22 cellular contexts compared by ENCODE assay signal in genomic region chr15:101029971-101030661, GRCh38.
DNase-seq lines count a peak whose midpoint lies in the region; ATAC-seq and TF ChIP-seq lines count a peak whose summit lies in the region.
"Had no signal": no experiment of that assay in that cellular context is flagged by ENCODE, and none has a peak within 500 bp of the region (broad histone marks: within the 10 kb centered on the region; RNA-seq: fewer than 3 reads in every experiment).

No MANE protein-coding gene starts in this region.

- CTCF ChIA-PET in IMR-90 (lab: Yijun Ruan, JAX) = no interaction called here

- no peak overlapping the region for H4K91ac ChIP-seq in IMR-90 (ENCODE audit: insufficient read depth, low read depth, low read length)

- H2BK5ac ChIP-seq in IMR-90 (ENCODE audit: low read depth, low read length, poor library complexity, severe bottlenecking) = no peak overlapping the region

- dilution Hi-C loops in IMR-90 (cut with HindIII; ENCODE audit: low sequenced_read_pairs, unreplicated experiment) = no loop called here

- POLR2A ChIA-PET in IMR-90 (lab: Charles Lee; ENCODE audit: unreplicated experiment) = no interaction called here

- H3K27me3 ChIP-seq in IMR-90 (ENCODE audit: control insufficient read depth, insufficient read depth, low read length) (no peaks in the 10 kb centered on the region), suprapubic skin (no peaks in the 10 kb centered on the region)
- H3K27me3 ChIP-seq: upper lobe of left lung had no signal

- peak overlapping the region; percentile 43 for H2AK9ac ChIP-seq in IMR-90 (replicated peaks; ENCODE audit: low read depth, low read length, poor library complexity)

- H2AFZ ChIP-seq in IMR-90 (replicated peaks; ENCODE audit: low read length, poor library complexity) = no peak overlapping the region

- H4K5ac ChIP-seq in IMR-90 (ENCODE audit: low read depth, low read length) = no peak overlapping the region

- intact Hi-C loops in IMR-90 (cut with micrococcal nuclease) = no loop called here
- intact Hi-C loops in activated T-helper 2 cell treated with anti-CD3 and anti-CD28 coated beads, Interferon-gamma antibody, Interleukin-2, Interleukin-4, amounts not matched to agents 10 μg/mL and 5 μg/mL and 100 μg/mL, durations not matched to agents 14 hours and 24 hours and 36 hours (cut with micrococcal nuclease) = no loop called here

- H3K9me1 ChIP-seq in IMR-90 (ENCODE audit: insufficient read depth, low read length) = no peaks in the 10 kb centered on the region

- no peak overlapping the region for H3K18ac ChIP-seq in IMR-90 (ENCODE audit: low read depth, low read length)

- H3K27me3 Mint-ChIP-seq in activated T-helper 2 cell treated with anti-CD3 and anti-CD28 coated beads, Interferon-gamma antibody, Interleukin-2, Interleukin-4, amounts not matched to agents 10 μg/mL and 5 μg/mL and 100 μg/mL, durations not matched to agents 14 hours and 24 hours and 36 hours (ENCODE audit: low read depth) = peaks cover 21% of the 10 kb centered on the region
- peaks cover 2% of the 10 kb centered on the region for H3K27me3 Mint-ChIP-seq in mesothelial cell of epicardium (ENCODE audit: low read depth)

- no peak for TF ChIP-seq CTCF in IMR-90 (conservative IDR thresholded peaks at IDR 0.05; ENCODE audit: low read depth, low read length)
- no peak for TF ChIP-seq CTCF in mesothelial cell of epicardium (IDR thresholded peaks at IDR 0.05; ENCODE audit: unreplicated experiment)
- no peak for TF ChIP-seq CTCF in suprapubic skin (IDR thresholded peaks at IDR 0.05)

- H3K9me3 Mint-ChIP-seq in activated T-helper 2 cell treated with anti-CD3 and anti-CD28 coated beads, Interferon-gamma antibody, Interleukin-2, Interleukin-4, amounts not matched to agents 10 μg/mL and 5 μg/mL and 100 μg/mL, durations not matched to agents 14 hours and 24 hours and 36 hours = peaks cover 6% of the 10 kb centered on the region
- H3K9me3 Mint-ChIP-seq in mesothelial cell of epicardium = peaks cover 22% of the 10 kb centered on the region

- no peak overlapping the region for H3K27ac ChIP-seq in IMR-90 (ENCODE audit: insufficient read depth, low read length)
- no peak overlapping the region for H3K27ac ChIP-seq in suprapubic skin
- H3K27ac ChIP-seq: upper lobe of left lung had no signal

- H3K36me3 ChIP-seq in IMR-90 (ENCODE audit: control insufficient read depth, insufficient read depth, low read length) (peaks cover 8% of the 10 kb centered on the region; the same call in 1 of the 2 replicates), suprapubic skin (peaks cover 54% of the 10 kb centered on the region)

- no peak for TF ChIP-seq EP300 in suprapubic skin (IDR thresholded peaks at IDR 0.05)

- H3K9me3 ChIP-seq in IMR-90 (ENCODE audit: control insufficient read depth, insufficient read depth, low read length) = no peaks in the 10 kb centered on the region
- H3K9me3 ChIP-seq in suprapubic skin = no peaks in the 10 kb centered on the region
- H3K9me3 ChIP-seq: upper lobe of left lung had no signal

- BruUV-seq in IMR-90 (replicated peaks; lab: Mats Ljungman, UMichigan) = no TSS peak

- H2BK15ac ChIP-seq in IMR-90 (ENCODE audit: low read depth, low read length) = no peak overlapping the region

- peaks cover 6% of the 10 kb centered on the region for H3K4me1 Mint-ChIP-seq in activated T-helper 2 cell treated with anti-CD3 and anti-CD28 coated beads, Interferon-gamma antibody, Interleukin-2, Interleukin-4, amounts not matched to agents 10 μg/mL and 5 μg/mL and 100 μg/mL, durations not matched to agents 14 hours and 24 hours and 36 hours (ENCODE audit: low read depth)
- H3K4me1 Mint-ChIP-seq in mesothelial cell of epicardium = peaks cover 1% of the 10 kb centered on the region
- H3K4me1 Mint-ChIP-seq: naive thymus-derived CD8-positive, alpha-beta T cell had no signal

- TF ChIP-seq POLR2A in IMR-90 (IDR thresholded peaks at IDR 0.05; ENCODE audit: low read depth, low read length) (no peak), suprapubic skin (IDR thresholded peaks at IDR 0.05) (no peak), erythroblast (IDR thresholded peaks at IDR 0.05; ENCODE audit: low read length) (no peak)

- H3K4me2 ChIP-seq in IMR-90 (ENCODE audit: low read depth, low read length) = no peak overlapping the region

- no peak for DNase-seq in IMR-90
- DNase-seq in activated T-helper 2 cell treated with anti-CD3 and anti-CD28 coated beads, Interferon-gamma antibody, Interleukin-2, Interleukin-4, amounts not matched to agents 10 μg/mL and 5 μg/mL and 100 μg/mL, durations not matched to agents 14 hours and 24 hours and 36 hours (ENCODE audit: low spot score) = peak; percentile 6
- DNase-seq in mesothelial cell of epicardium (ENCODE audit: low spot score in 2 of 2, unreplicated experiment in 2 of 2) = peak; percentile 1 to 29
- DNase-seq in suprapubic skin (ENCODE audit: low spot score in 2 of 2) = peak; percentile 34 to 48
- DNase-seq in HUDEP-2 (lab: John Stamatoyannopoulos, UW; ENCODE audit: unreplicated experiment in 76 of 76) = no peak
- no peak for DNase-seq in erythroblast (lab: John Stamatoyannopoulos, UW)
- DNase-seq: activated CD4-positive, alpha-beta T cell treated with anti-CD3 and anti-CD28 coated beads, Interleukin-2, amount 50 U/mL, for 1 hour; activated naive CD8-positive, alpha-beta T cell treated with anti-CD3 and anti-CD28 coated beads for 36 hours; DMS79; HCEC 1CT; Kasumi-1; NCI-H1092 treated with DMSO at 0.1 percent for 48 hours; NCI-H2081; NCI-H446; NK-92 treated with Interleukin-12 subunit alpha and Interleukin-12 subunit beta, amount 100 ng/mL, for 24 hours; stimulated activated CD4-positive, alpha-beta T cell treated with anti-CD3 and anti-CD28 coated beads, Interleukin-1b, Interleukin-23, amount 100 ng/mL, for 48 hours; stimulated activated naive CD4-positive, alpha-beta T cell treated with Interleukin-2 at 50 U/mL for 16 hours; T-helper 17 cell had no signal

- in situ Hi-C loops in IMR-90 (cut with MboI; ENCODE audit: low sequenced_read_pairs) = no loop called here

- no peaks in the 10 kb centered on the region for H3K79me1 ChIP-seq in IMR-90 (ENCODE audit: low read depth in 1 of 2, low read length in 2 of 2)

- no peak for ATAC-seq in IMR-90 (ENCODE audit: low read depth)
- ATAC-seq in GM21381 (IDR thresholded peaks at IDR 0.05; ENCODE audit: unreplicated experiment) = no peak
- ATAC-seq: naive thymus-derived CD8-positive, alpha-beta T cell; Panc1; T-helper 17 cell had no signal

- H3K4me3 Mint-ChIP-seq in activated T-helper 2 cell treated with anti-CD3 and anti-CD28 coated beads, Interferon-gamma antibody, Interleukin-2, Interleukin-4, amounts not matched to agents 10 μg/mL and 5 μg/mL and 100 μg/mL, durations not matched to agents 14 hours and 24 hours and 36 hours (ENCODE audit: low read depth) = no peak overlapping the region
- no peak overlapping the region for H3K4me3 Mint-ChIP-seq in mesothelial cell of epicardium
- H3K4me3 Mint-ChIP-seq: activated naive CD8-positive, alpha-beta T cell treated with anti-CD3 and anti-CD28 coated beads for 36 hours; naive thymus-derived CD8-positive, alpha-beta T cell; T-helper 17 cell had no signal

- H4K20me1 ChIP-seq in IMR-90 (ENCODE audit: insufficient read depth, low read length) = no peaks in the 10 kb centered on the region

- H3K23ac ChIP-seq in IMR-90 (ENCODE audit: low read depth, low read length) = no peak overlapping the region

- H4K8ac ChIP-seq in IMR-90 (ENCODE audit: low read depth in 2 of 2, low read length in 2 of 2) = no peak overlapping the region

- no peaks in the 10 kb centered on the region for H3K36me3 Mint-ChIP-seq in activated T-helper 2 cell treated with anti-CD3 and anti-CD28 coated beads, Interferon-gamma antibody, Interleukin-2, Interleukin-4, amounts not matched to agents 10 μg/mL and 5 μg/mL and 100 μg/mL, durations not matched to agents 14 hours and 24 hours and 36 hours (ENCODE audit: low read depth)
- H3K36me3 Mint-ChIP-seq in mesothelial cell of epicardium = peaks cover 6% of the 10 kb centered on the region
- H3K36me3 Mint-ChIP-seq: activated naive CD8-positive, alpha-beta T cell treated with anti-CD3 and anti-CD28 coated beads for 36 hours had no signal

- no peak overlapping the region for H3K4ac ChIP-seq in IMR-90 (ENCODE audit: low read depth, low read length)

- H3K9ac ChIP-seq in IMR-90 (ENCODE audit: low read depth, low read length) = no peak overlapping the region

- no peaks in the 10 kb centered on the region for H3K4me1 ChIP-seq in IMR-90 (ENCODE audit: control insufficient read depth, insufficient read depth, low read length)
- peaks cover 10% of the 10 kb centered on the region for H3K4me1 ChIP-seq in suprapubic skin

- no peak overlapping the region for H2AK5ac ChIP-seq in IMR-90 (ENCODE audit: low read depth, low read length)

- H3K56ac ChIP-seq in IMR-90 (ENCODE audit: extremely low read depth, insufficient read depth, low read length) = no peak overlapping the region

- H3K27ac Mint-ChIP-seq in activated T-helper 2 cell treated with anti-CD3 and anti-CD28 coated beads, Interferon-gamma antibody, Interleukin-2, Interleukin-4, amounts not matched to agents 10 μg/mL and 5 μg/mL and 100 μg/mL, durations not matched to agents 14 hours and 24 hours and 36 hours = no peak overlapping the region
- H3K27ac Mint-ChIP-seq in mesothelial cell of epicardium = no peak overlapping the region
- H3K27ac Mint-ChIP-seq: activated naive CD8-positive, alpha-beta T cell treated with anti-CD3 and anti-CD28 coated beads for 36 hours; naive thymus-derived CD8-positive, alpha-beta T cell had no signal

- no peak overlapping the region for H2BK120ac ChIP-seq in IMR-90 (ENCODE audit: low read depth, low read length)

- H3K14ac ChIP-seq in IMR-90 (replicated peaks; ENCODE audit: low read depth, low read length) = no peak overlapping the region

- 66% methylated on average over 3 of the region's 9 CpGs; no CpG with 5 or more reads in 1 of the 2 experiments for WGBS in IMR-90 (ENCODE audit: extremely low coverage in 2 of 2, insufficient read length in 1 of 2), 2 experiments
- WGBS in suprapubic skin = 83% methylated on average over 9 of the region's 9 CpGs

- H3K4me3 ChIP-seq in IMR-90 (ENCODE audit: insufficient read depth, low read depth, low read length) = no peak overlapping the region
- no peak overlapping the region for H3K4me3 ChIP-seq in suprapubic skin
- H3K4me3 ChIP-seq: upper lobe of left lung had no signal

- no peak for TF ChIP-seq RAD21 in IMR-90 (IDR thresholded peaks at IDR 0.05; ENCODE audit: low read length)

- H2BK20ac ChIP-seq in IMR-90 (ENCODE audit: low read depth, low read length) = no peak overlapping the region

TF ChIP-seq in IMR-90, 13 proteins besides CTCF, POLR2A, EP300 and RAD21 (continues in another document):
- no peak for TF ChIP-seq CEBPB (IDR thresholded peaks at IDR 0.05; ENCODE audit: low read depth, low read length)
- TF ChIP-seq MAFK (IDR thresholded peaks at IDR 0.05; ENCODE audit: low read depth, low read length) = no peak
- no peak for TF ChIP-seq RFX5 (IDR thresholded peaks at IDR 0.05; ENCODE audit: low read depth, low read length)

Comparison
In these comparisons a context has a peak if more than half of its experiments do, and no peak if none do; other contexts are left out.
1. DNase-seq: peak in activated T-helper 2 cell treated with anti-CD3 and anti-CD28 coated beads, Interferon-gamma antibody, Interleukin-2, Interleukin-4, amounts not matched to agents 10 μg/mL and 5 μg/mL and 100 μg/mL, durations not matched to agents 14 hours and 24 hours and 36 hours (single experiment), mesothelial cell of epicardium (2 of 2) and suprapubic skin (2 of 2); none in IMR-90 (single experiment), HUDEP-2 (0 of 76) and erythroblast (0 of 2).